In the genomic region with DNA sequence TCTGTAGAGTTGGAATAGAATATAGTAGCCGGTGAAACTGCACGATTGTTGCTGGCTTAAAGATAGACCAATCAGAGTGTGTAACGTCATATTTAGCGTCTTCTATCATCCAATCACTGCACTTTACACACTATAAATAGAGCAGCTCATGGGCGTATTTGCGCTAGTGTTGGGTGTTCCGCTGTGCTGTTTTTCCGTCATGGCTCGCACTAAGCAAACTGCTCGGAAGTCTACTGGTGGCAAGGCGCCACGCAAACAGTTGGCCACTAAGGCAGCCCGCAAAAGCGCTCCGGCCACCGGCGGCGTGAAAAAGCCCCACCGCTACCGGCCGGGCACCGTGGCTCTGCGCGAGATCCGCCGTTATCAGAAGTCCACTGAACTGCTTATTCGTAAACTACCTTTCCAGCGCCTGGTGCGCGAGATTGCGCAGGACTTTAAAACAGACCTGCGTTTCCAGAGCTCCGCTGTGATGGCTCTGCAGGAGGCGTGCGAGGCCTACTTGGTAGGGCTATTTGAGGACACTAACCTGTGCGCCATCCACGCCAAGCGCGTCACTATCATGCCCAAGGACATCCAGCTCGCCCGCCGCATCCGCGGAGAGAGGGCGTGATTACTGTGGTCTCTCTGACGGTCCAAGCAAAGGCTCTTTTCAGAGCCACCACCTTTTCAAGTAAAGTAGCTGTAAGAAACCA, we compare ENCODE assay signal across 8 cellular contexts. TPM values are rescaled to one million over a fixed set of nuclear protein-coding genes. Genes with fewer than 3 reads are reported as not detected.
DNase-seq lines count a peak whose midpoint lies in the region; ATAC-seq and TF ChIP-seq lines count a peak whose summit lies in the region.

No MANE protein-coding gene starts in this region.

- TF ChIP-seq POLR2A in GM19099 (IDR thresholded peaks at IDR 0.05; ENCODE audit: extremely low read depth, insufficient read length, low read depth) (peak; percentile 100), right lobe of liver (IDR thresholded peaks at IDR 0.05) (peak; percentile 100)

- H3K4me3 ChIP-seq in BE2C (ENCODE audit: low read depth, low read length), result peak overlapping the region; percentile 94
- peak overlapping the region; percentile 85 to 88 for H3K4me3 ChIP-seq in duodenal mucosa (ENCODE audit: low read depth in 1 of 2, low read length in 2 of 2)
- H3K4me3 ChIP-seq in right lobe of liver, result peak overlapping the region; percentile 59 to 65 (median 63)

- peak overlapping the region; percentile 92 to 94 for H3K9ac ChIP-seq in duodenal mucosa (ENCODE audit: low read depth in 1 of 2, low read length in 2 of 2)

- H3K27me3 ChIP-seq in BE2C (no peaks in the 10 kb centered on the region), duodenal mucosa (ENCODE audit: control insufficient read depth in 1 of 2, insufficient read depth in 2 of 2, low read length in 2 of 2) (no peaks in the 10 kb centered on the region), right lobe of liver (no peaks in the 10 kb centered on the region)

- peak overlapping the region; percentile 98 for H3K27ac ChIP-seq in duodenal mucosa (ENCODE audit: low read depth, low read length)
- H3K27ac ChIP-seq in right lobe of liver, result peak overlapping the region; percentile 93 to 94 (median 93)

- under 1% methylated on average over 34 of the region's 46 CpGs for WGBS in right lobe of liver (ENCODE audit: insufficient coverage, low coverage, low lambda C conversion rate, missing lambda C conversion rate)

- peak; percentile 52 for ATAC-seq in HG03432 (IDR thresholded peaks at IDR 0.05; ENCODE audit: unreplicated experiment)
- peak; percentile 50 to 70 (median 66) for ATAC-seq in right lobe of liver

- H3K9me3 ChIP-seq in BE2C, result no peaks in the 10 kb centered on the region
- no peaks in the 10 kb centered on the region for H3K9me3 ChIP-seq in duodenal mucosa (ENCODE audit: control insufficient read depth in 1 of 2, low read length in 2 of 2)
- no peaks in the 10 kb centered on the region for H3K9me3 ChIP-seq in right lobe of liver

- intact Hi-C loops in right lobe of liver (cut with DNase I), result no loop called here

- H3K36me3 ChIP-seq in BE2C (no peaks in the 10 kb centered on the region), duodenal mucosa (ENCODE audit: control insufficient read depth in 1 of 2, insufficient read depth in 2 of 2, low read length in 2 of 2) (no peaks in the 10 kb centered on the region), right lobe of liver (no peaks in the 10 kb centered on the region)

- peak; percentile 77 for DNase-seq in BE2C
- peak; percentile 94 for DNase-seq in NCI-H510A treated with DMSO at 0.1 percent for 48 hours (lab: John Stamatoyannopoulos, UW)
- peak; percentile 67 to 77 for DNase-seq in activated CD4-positive, alpha-beta T cell treated with anti-CD3 and anti-CD28 coated beads, Interleukin-2, amount 50 U/mL, for 48 hours
- peak; percentile 82 to 88 (median 87) for DNase-seq in right lobe of liver
- DNase-seq in stimulated activated CD4-positive, alpha-beta T cell treated with anti-CD3 and anti-CD28 coated beads, TNF-alpha, amount 100 ng/mL, for 48 hours (ENCODE audit: low read depth in 3 of 3), result peak in 2 of 3 donors; percentile 47 to 63

- TF ChIP-seq CTCF in BE2C (IDR thresholded peaks at IDR 0.05; ENCODE audit: low read depth, low read length) (no peak), right lobe of liver (IDR thresholded peaks at IDR 0.05) (no peak)

- H3K4me1 ChIP-seq in BE2C (no peaks in the 10 kb centered on the region; the same call in 1 of the 2 replicates), duodenal mucosa (ENCODE audit: control insufficient read depth in 1 of 2, insufficient read depth in 2 of 2, low read length in 2 of 2) (peaks cover 8% of the 10 kb centered on the region in 2 donors), right lobe of liver (peaks cover 0 to 4% (median under 1%) of the 10 kb centered on the region in 4 donors)

RNA-seq across cellular contexts. Expression of a gene that starts 57.8 kb away (rescaled TPM):
- 1.4 TPM for polyA plus RNA-seq in BE2C (2012; ENCODE audit: insufficient read depth, insufficient read length, low read depth)
- total RNA-seq in right lobe of liver, result 1 to 10 TPM; 3.1 to 7.2 (median 4.5) TPM

Comparison
In these comparisons a context has a peak if more than half of its experiments do, and no peak if none do; other contexts are left out.
1. Peak in every context shown above with its lines: DNase-seq, ATAC-seq, H3K4me3 ChIP-seq and H3K27ac ChIP-seq.